ENCODE assay signal across 1 cellular context in the genomic region with DNA sequence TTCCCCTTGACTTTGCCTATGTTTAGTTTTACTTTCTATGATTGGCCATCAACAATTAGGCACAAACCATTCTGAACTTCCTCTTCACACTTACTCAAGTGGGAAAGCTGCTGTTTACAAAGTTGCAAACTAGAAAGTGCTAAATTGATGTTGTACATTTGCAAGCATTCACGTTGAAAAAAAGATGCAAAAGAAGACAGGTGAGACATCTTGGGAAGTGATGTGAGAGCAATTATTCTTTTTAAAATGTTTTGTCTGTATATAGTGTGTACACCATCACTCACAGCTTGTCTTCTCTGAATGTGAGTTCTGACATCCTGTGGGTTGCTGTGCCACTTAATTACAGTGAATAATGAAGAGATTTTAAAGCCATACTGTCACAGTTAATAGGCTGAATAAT.
TF ChIP-seq lines count a peak whose summit lies in the region.

No MANE protein-coding gene starts in this region.

TF ChIP-seq in GM12878, 131 proteins besides CTCF, POLR2A, EP300 and RAD21 (continued from another document):
- TF ChIP-seq, protein P1, sequence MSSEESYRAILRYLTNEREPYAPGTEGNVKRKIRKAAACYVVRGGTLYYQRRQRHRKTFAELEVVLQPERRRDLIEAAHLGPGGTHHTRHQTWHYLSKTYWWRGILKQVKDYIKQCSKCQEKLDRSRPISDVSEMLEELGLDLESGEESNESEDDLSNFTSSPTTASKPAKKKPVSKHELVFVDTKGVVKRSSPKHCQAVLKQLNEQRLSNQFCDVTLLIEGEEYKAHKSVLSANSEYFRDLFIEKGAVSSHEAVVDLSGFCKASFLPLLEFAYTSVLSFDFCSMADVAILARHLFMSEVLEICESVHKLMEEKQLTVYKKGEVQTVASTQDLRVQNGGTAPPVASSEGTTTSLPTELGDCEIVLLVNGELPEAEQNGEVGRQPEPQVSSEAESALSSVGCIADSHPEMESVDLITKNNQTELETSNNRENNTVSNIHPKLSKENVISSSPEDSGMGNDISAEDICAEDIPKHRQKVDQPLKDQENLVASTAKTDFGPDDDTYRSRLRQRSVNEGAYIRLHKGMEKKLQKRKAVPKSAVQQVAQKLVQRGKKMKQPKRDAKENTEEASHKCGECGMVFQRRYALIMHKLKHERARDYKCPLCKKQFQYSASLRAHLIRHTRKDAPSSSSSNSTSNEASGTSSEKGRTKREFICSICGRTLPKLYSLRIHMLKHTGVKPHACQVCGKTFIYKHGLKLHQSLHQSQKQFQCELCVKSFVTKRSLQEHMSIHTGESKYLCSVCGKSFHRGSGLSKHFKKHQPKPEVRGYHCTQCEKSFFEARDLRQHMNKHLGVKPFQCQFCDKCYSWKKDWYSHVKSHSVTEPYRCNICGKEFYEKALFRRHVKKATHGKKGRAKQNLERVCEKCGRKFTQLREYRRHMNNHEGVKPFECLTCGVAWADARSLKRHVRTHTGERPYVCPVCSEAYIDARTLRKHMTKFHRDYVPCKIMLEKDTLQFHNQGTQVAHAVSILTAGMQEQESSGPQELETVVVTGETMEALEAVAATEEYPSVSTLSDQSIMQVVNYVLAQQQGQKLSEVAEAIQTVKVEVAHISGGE (CRISPR knock-in tag; IDR thresholded peaks at IDR 0.05) = no peak
- no peak for TF ChIP-seq POLR2AphosphoS2 (IDR thresholded peaks at IDR 0.05; ENCODE audit: low read depth, low read length)
- no peak for TF ChIP-seq CBFB (IDR thresholded peaks at IDR 0.05; ENCODE audit: low read depth)
- TF ChIP-seq, protein P2, sequence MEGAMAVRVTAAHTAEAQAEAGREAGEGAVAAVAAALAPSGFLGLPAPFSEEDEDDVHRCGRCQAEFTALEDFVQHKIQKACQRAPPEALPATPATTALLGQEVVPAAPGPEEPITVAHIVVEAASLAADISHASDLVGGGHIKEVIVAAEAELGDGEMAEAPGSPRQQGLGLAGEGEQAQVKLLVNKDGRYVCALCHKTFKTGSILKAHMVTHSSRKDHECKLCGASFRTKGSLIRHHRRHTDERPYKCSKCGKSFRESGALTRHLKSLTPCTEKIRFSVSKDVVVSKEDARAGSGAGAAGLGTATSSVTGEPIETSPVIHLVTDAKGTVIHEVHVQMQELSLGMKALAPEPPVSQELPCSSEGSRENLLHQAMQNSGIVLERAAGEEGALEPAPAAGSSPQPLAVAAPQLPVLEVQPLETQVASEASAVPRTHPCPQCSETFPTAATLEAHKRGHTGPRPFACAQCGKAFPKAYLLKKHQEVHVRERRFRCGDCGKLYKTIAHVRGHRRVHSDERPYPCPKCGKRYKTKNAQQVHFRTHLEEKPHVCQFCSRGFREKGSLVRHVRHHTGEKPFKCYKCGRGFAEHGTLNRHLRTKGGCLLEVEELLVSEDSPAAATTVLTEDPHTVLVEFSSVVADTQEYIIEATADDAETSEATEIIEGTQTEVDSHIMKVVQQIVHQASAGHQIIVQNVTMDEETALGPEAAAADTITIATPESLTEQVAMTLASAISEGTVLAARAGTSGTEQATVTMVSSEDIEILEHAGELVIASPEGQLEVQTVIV (IDR thresholded peaks at IDR 0.05; ENCODE audit: borderline replicate concordance, partially characterized antibody) = no peak
- TF ChIP-seq ASH2L (IDR thresholded peaks at IDR 0.05; ENCODE audit: borderline replicate concordance, low read depth) = no peak
- no peak; the same call in 1 of the 2 replicates for TF ChIP-seq BCL11A (IDR thresholded peaks at IDR 0.05; ENCODE audit: low read depth, low read length)
- no peak for TF ChIP-seq ZBED1 (IDR thresholded peaks at IDR 0.05; ENCODE audit: borderline replicate concordance)
- peak; percentile 43; the same call in 1 of the 2 replicates for TF ChIP-seq BACH1 (IDR thresholded peaks at IDR 0.05; ENCODE audit: borderline replicate concordance)
